1 cellular context compared by ENCODE assay signal in the genomic region with DNA sequence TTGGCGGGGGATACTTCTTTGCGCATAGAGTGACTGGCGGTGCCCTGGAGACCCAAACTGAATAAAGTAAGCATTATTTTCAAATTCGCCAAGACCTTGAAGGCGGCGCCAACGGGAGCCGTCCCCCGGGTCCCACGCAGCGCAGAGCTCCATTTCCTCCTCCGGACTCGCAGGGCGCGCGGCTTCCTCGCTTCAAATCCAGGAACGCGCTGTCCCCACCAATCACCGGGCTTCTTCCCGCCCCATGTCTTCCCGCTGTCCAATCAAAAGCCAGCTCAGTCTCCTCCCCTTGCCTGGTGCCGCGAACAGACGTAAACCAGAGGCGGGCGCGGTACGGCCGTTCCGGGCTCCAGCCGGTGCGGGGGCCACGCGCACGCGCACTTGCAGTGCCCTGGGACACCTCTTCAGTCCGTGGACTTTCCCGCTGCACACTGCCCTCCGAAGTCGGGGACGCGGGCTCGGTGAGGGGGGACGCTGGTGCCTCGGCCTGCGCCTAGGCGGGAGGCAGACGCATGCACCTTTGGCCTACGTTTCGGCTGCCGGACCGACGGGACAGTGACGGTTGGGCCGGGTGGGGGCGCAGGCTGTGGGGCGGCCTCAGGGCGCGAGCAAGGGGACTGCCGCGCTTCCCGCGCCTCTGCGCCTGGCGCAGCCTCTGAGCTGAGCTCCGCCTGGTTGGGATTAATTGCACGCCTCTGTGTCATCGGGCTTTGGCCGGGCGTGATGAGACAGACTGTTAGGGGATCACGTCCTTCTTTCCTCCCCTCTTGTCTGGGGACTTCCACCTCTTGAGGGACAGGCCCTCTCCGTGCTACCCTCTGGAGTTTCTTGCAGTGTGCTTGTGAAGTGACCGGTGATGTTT.
TF ChIP-seq lines count a peak whose summit lies in the region.

CEP192 (plus strand) TSS at position 386 of the 862 bp plus-strand sequence. CDS start 8,063 bp downstream, outside the sequence.

TF ChIP-seq in HCT116, 20 proteins besides CTCF, POLR2A, EP300 and RAD21 (continued from another document):
- TF ChIP-seq TCF7L2 (IDR thresholded peaks at IDR 0.05; ENCODE audit: borderline replicate concordance, extremely low read depth, insufficient read depth, insufficient read length) (peak; percentile 24), ELF1 (IDR thresholded peaks at IDR 0.05; ENCODE audit: borderline replicate concordance, low read depth) (peak; percentile 59; the same call in 1 of the 2 replicates), SIN3A (IDR thresholded peaks at IDR 0.05; ENCODE audit: low read depth) (peak; percentile 91), SP1 (IDR thresholded peaks at IDR 0.05; ENCODE audit: low read depth) (peak; percentile 95), ZFX (IDR thresholded peaks at IDR 0.05) (peak; percentile 78)
